In genomic region chr16:83533193-83533592, GRCh38 we compare ENCODE assay signal across 13 cellular contexts.
DNase-seq lines count a peak whose midpoint lies in the region; ATAC-seq and TF ChIP-seq lines count a peak whose summit lies in the region.
"Had no signal": no experiment of that assay in that cellular context is flagged by ENCODE, and none has a peak within 500 bp of the region (broad histone marks: within the 10 kb centered on the region; RNA-seq: fewer than 3 reads in every experiment).

No MANE protein-coding gene starts in this region.

- no peaks in the 10 kb centered on the region for H3K27me3 ChIP-seq in upper lobe of left lung

- ATAC-seq in upper lobe of left lung (ENCODE audit: low FRiP score in 2 of 2), result no peak
- ATAC-seq in HG02885 (IDR thresholded peaks at IDR 0.05; ENCODE audit: poor library complexity, unreplicated experiment), result no peak

- no peak for TF ChIP-seq CTCF in epithelial cell of proximal tubule (conservative IDR thresholded peaks at IDR 0.05; ENCODE audit: low read depth, low read length)
- TF ChIP-seq CTCF in upper lobe of left lung (IDR thresholded peaks at IDR 0.05), result no peak

- 85 to 88% methylated on average over 11 of the region's 11 CpGs for WGBS in upper lobe of left lung, 2 donors

- no peaks in the 10 kb centered on the region for H3K9me3 ChIP-seq in upper lobe of left lung

- H3K4me1 ChIP-seq in upper lobe of left lung, result no peaks in the 10 kb centered on the region

- no peak overlapping the region for H3K27ac ChIP-seq in upper lobe of left lung

- TF ChIP-seq POLR2A in erythroblast (IDR thresholded peaks at IDR 0.05; ENCODE audit: low read length) (no peak), upper lobe of left lung (IDR thresholded peaks at IDR 0.05) (no peak)

- H3K4me3 ChIP-seq in epithelial cell of proximal tubule (ENCODE audit: low read depth, low read length) (no peak overlapping the region), upper lobe of left lung (no peak overlapping the region)
- H3K4me3 ChIP-seq: smooth muscle cell had no signal

- DNase-seq in A172 (ENCODE audit: low spot score) (peak; percentile 95), ELR (ENCODE audit: low read depth) (peak; percentile 86), NCI-H774 (lab: John Stamatoyannopoulos, UW) (peak; percentile 44), epithelial cell of proximal tubule (ENCODE audit: low read depth) (peak; percentile 61), erythroblast (lab: John Stamatoyannopoulos, UW) (no peak), putamen (ENCODE audit: low spot score) (no peak), upper lobe of left lung (no peak)
- DNase-seq: C1 segment of cervical spinal cord; effector CD4-positive, alpha-beta T cell; NCI-H1105; Right ventricle myocardium superior had no signal

- TF ChIP-seq EP300 in upper lobe of left lung (IDR thresholded peaks at IDR 0.05), result no peak

- H3K36me3 ChIP-seq in upper lobe of left lung, result no peaks in the 10 kb centered on the region

Comparison
In these comparisons a context has a peak if more than half of its experiments do, and no peak if none do; other contexts are left out.
1. DNase-seq: peak in A172 (single experiment), ELR (single experiment), NCI-H774 (single experiment) and epithelial cell of proximal tubule (single experiment); none in erythroblast (0 of 2), putamen (single experiment) and upper lobe of left lung (0 of 2).